16 cellular contexts compared by ENCODE assay signal in the genomic region with DNA sequence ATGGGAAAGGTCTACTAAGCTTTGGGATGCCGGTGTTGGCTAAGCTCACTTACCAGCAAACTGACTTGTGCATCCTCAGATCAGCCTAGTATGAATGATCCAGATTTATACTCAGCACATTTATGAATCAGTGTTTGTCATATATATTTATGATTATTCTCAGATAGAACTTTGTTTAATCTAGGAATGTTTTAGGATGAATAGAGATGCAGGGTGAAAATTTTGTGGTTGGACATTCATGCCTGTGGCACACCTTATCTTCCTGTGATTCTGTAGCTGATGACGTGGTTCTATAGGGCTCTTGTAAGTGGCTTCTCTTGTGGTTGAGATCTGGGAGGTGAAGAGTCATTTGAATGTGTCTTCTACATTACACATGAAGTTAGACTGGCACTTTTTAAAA. TPM values are rescaled to one million over a fixed set of nuclear protein-coding genes. Genes with fewer than 3 reads are reported as not detected.
DNase-seq lines count a peak whose midpoint lies in the region; ATAC-seq, FAIRE-seq and TF ChIP-seq lines count a peak whose summit lies in the region.
"Had no signal": no experiment of that assay in that cellular context is flagged by ENCODE, and none has a peak within 500 bp of the region (broad histone marks: within the 10 kb centered on the region; RNA-seq: fewer than 3 reads in every experiment).

No MANE protein-coding gene starts in this region.

- DNase-seq in Calu3 (no peak), H54 (ENCODE audit: insufficient read length, low spot score) (no peak), iris pigment epithelial cell (ENCODE audit: low read depth) (peak; percentile 93), GF-D8 (lab: John Stamatoyannopoulos, UW) (no peak), ecto neural progenitor cell (ENCODE audit: low spot score) (no peak)
- DNase-seq in activated CD4-positive, CD25-positive, alpha-beta regulatory T cell (lab: John Stamatoyannopoulos, UW), result no peak
- DNase-seq: activated CD4-positive, CD25-positive, alpha-beta regulatory T cell treated with anti-CD3 and anti-CD28 coated beads, Interleukin-2, amount 50 U/mL, for 72 hours; activated naive CD4-positive, alpha-beta T cell; dermis blood vessel endothelial cell; lower lobe of right lung; NCI-H1417; nucleus accumbens; stimulated activated naive CD4-positive, alpha-beta T cell had no signal

- H3K4me1 Mint-ChIP-seq in Calu3 (ENCODE audit: low read depth, unreplicated experiment), result peaks cover 8% of the 10 kb centered on the region

- ATAC-seq in SK-N-SH treated with all-trans-retinoic acid at 6 μM for 48 hours (peak; percentile 69), HG02870 (IDR thresholded peaks at IDR 0.05; ENCODE audit: unreplicated experiment) (no peak)
- ATAC-seq: lower lobe of right lung had no signal

- no TSS peak for BruUV-seq in Calu3 (replicated peaks; lab: Mats Ljungman, UMichigan)

- no peak overlapping the region for H3K4me3 Mint-ChIP-seq in Calu3 (ENCODE audit: low read depth, unreplicated experiment)

- no peak for TF ChIP-seq CTCF in Calu3 (IDR thresholded peaks at IDR 0.05; ENCODE audit: unreplicated experiment)

- no peaks in the 10 kb centered on the region for H3K27me3 Mint-ChIP-seq in Calu3 (ENCODE audit: unreplicated experiment)

- peak; percentile 96 for FAIRE-seq in H54 (lab: Jason Lieb, UNC)
- FAIRE-seq: D721Med had no signal

- TF ChIP-seq POLR2A in H54 (IDR thresholded peaks at IDR 0.05; ENCODE audit: low read depth, low read length), result no peak

- no peaks in the 10 kb centered on the region for H3K9me3 Mint-ChIP-seq in Calu3 (ENCODE audit: low read depth, unreplicated experiment)

- peak overlapping the region; percentile 44 for H3K27ac Mint-ChIP-seq in Calu3 (ENCODE audit: unreplicated experiment)

- intact Hi-C loops in Calu3 (cut with micrococcal nuclease; ENCODE audit: unreplicated experiment), result no loop called here

- CTCF ChIA-PET in Calu3 (lab: Charles Lee), result no interaction called here

- no peaks in the 10 kb centered on the region for H3K36me3 Mint-ChIP-seq in Calu3 (ENCODE audit: insufficient read depth, unreplicated experiment)

TF ChIP-seq in SK-N-SH treated with all-trans-retinoic acid at 6 μM for 48 hours, 23 proteins besides CTCF, POLR2A, EP300 and RAD21:
- no peak for TF ChIP-seq CSRNP3 (CRISPR knock-in tag; IDR thresholded peaks at IDR 0.05)
- no peak for TF ChIP-seq SNAI2 (CRISPR knock-in tag; IDR thresholded peaks at IDR 0.05)
- TF ChIP-seq CREB5 (CRISPR knock-in tag; IDR thresholded peaks at IDR 0.05; ENCODE audit: low read depth), result no peak
- no peak for TF ChIP-seq GLIS3 (CRISPR knock-in tag; IDR thresholded peaks at IDR 0.05)
- TF ChIP-seq ZNF70 (CRISPR knock-in tag; IDR thresholded peaks at IDR 0.05), result no peak
TF ChIP-seq in SK-N-SH treated with all-trans-retinoic acid at 6 μM for 48 hours: peak in this region for 0.

RNA-seq across cellular contexts. Expression of gene CDIN1, which starts 11.4 kb away (rescaled TPM):
- total RNA-seq in Calu3 (2022), result 13.1 and 14.0 TPM in 2 replicates
